In genomic region chr9:4861145-4861544, GRCh38 we compare ENCODE assay signal across 19 cellular contexts.
DNase-seq lines count a peak whose midpoint lies in the region; ATAC-seq, FAIRE-seq and TF ChIP-seq lines count a peak whose summit lies in the region.
"Had no signal": no experiment of that assay in that cellular context is flagged by ENCODE, and none has a peak within 500 bp of the region (broad histone marks: within the 10 kb centered on the region; RNA-seq: fewer than 3 reads in every experiment).

No MANE protein-coding gene starts in this region.

- 73% methylated on average over 2 of the region's 2 CpGs for WGBS in hepatocyte (ENCODE audit: low lambda C conversion rate, missing lambda C conversion rate)

- peak; percentile 22 for ATAC-seq in upper lobe of right lung
- ATAC-seq in activated CD8-positive, alpha-beta T cell treated with anti-CD3 and anti-CD28 coated beads, Interleukin-2, amount 10 ng/mL, durations not matched to agents 7 days and 5 days, result no peak
- ATAC-seq: GM12878 had no signal

- peaks cover 3 to 13% (median 3%) of the 10 kb centered on the region in 3 donors for H3K4me1 Mint-ChIP-seq in CD8-positive, alpha-beta memory T cell
- peaks cover 30% of the 10 kb centered on the region for H3K4me1 Mint-ChIP-seq in MCF 10A (ENCODE audit: insufficient read depth, unreplicated experiment)
- peaks cover 42% of the 10 kb centered on the region for H3K4me1 Mint-ChIP-seq in T-helper 2 cell treated with Interferon-gamma antibody and Interleukin-4, amounts not matched to agents 5 μg/mL and 100 μg/mL, for 36 hours (ENCODE audit: low read depth)
- peaks cover 23% of the 10 kb centered on the region for H3K4me1 Mint-ChIP-seq in activated CD8-positive, alpha-beta T cell treated with anti-CD3 and anti-CD28 coated beads, Interleukin-2, amount 10 ng/mL, durations not matched to agents 7 days and 5 days (ENCODE audit: low read depth)

- no peak overlapping the region for H3K4me3 ChIP-seq in CD8-positive, alpha-beta memory T cell (ENCODE audit: low read length)
- H3K4me3 ChIP-seq in bronchial epithelial cell (ENCODE audit: low read depth, low read length) (no peak overlapping the region), hepatocyte (no peak overlapping the region), upper lobe of right lung (no peak overlapping the region)
- H3K4me3 ChIP-seq: BLaER1, GM12878, GM23248, HAP-1 had no signal

- H3K9me3 Mint-ChIP-seq in CD8-positive, alpha-beta memory T cell, result no peaks in the 10 kb centered on the region
- H3K9me3 Mint-ChIP-seq in MCF 10A (ENCODE audit: unreplicated experiment), result no peaks in the 10 kb centered on the region
- H3K9me3 Mint-ChIP-seq in T-helper 2 cell treated with Interferon-gamma antibody and Interleukin-4, amounts not matched to agents 5 μg/mL and 100 μg/mL, for 36 hours, result no peaks in the 10 kb centered on the region
- no peaks in the 10 kb centered on the region for H3K9me3 Mint-ChIP-seq in activated CD8-positive, alpha-beta T cell treated with anti-CD3 and anti-CD28 coated beads, Interleukin-2, amount 10 ng/mL, durations not matched to agents 7 days and 5 days (ENCODE audit: insufficient read depth)
- H3K9me3 Mint-ChIP-seq: CD14-positive monocyte had no signal

- BruUV-seq in MCF 10A (replicated peaks; lab: Mats Ljungman, UMichigan), result no TSS peak

- H3K4me1 ChIP-seq in CD8-positive, alpha-beta memory T cell (ENCODE audit: insufficient read depth, low read length), result no peaks in the 10 kb centered on the region
- peaks cover 11% of the 10 kb centered on the region for H3K4me1 ChIP-seq in hepatocyte (ENCODE audit: insufficient read depth)
- no peaks in the 10 kb centered on the region for H3K4me1 ChIP-seq in upper lobe of right lung
- H3K4me1 ChIP-seq: BLaER1 had no signal

- no peak overlapping the region for H3K27ac Mint-ChIP-seq in CD8-positive, alpha-beta memory T cell
- no peak overlapping the region for H3K27ac Mint-ChIP-seq in MCF 10A (ENCODE audit: low read depth, unreplicated experiment)
- H3K27ac Mint-ChIP-seq in T-helper 2 cell treated with Interferon-gamma antibody and Interleukin-4, amounts not matched to agents 5 μg/mL and 100 μg/mL, for 36 hours, result no peak overlapping the region
- H3K27ac Mint-ChIP-seq in activated CD8-positive, alpha-beta T cell treated with anti-CD3 and anti-CD28 coated beads, Interleukin-2, amount 10 ng/mL, durations not matched to agents 7 days and 5 days, result no peak overlapping the region
- H3K27ac Mint-ChIP-seq: CD4-positive, alpha-beta memory T cell had no signal

- FAIRE-seq in bronchial epithelial cell (lab: Jason Lieb, UNC), result no peak

- TF ChIP-seq CTCF in bronchial epithelial cell (IDR thresholded peaks at IDR 0.05; ENCODE audit: insufficient read depth, low read length, severe bottlenecking), result no peak
- no peak for TF ChIP-seq CTCF in hepatocyte (IDR thresholded peaks at IDR 0.05; ENCODE audit: poor library complexity)
- no peak for TF ChIP-seq CTCF in upper lobe of right lung (IDR thresholded peaks at IDR 0.05)
- no peak for TF ChIP-seq CTCF in MCF 10A (IDR thresholded peaks at IDR 0.05; ENCODE audit: unreplicated experiment)

- H4K20me1 ChIP-seq in hepatocyte (ENCODE audit: insufficient read depth, poor library complexity, severe bottlenecking), result no peaks in the 10 kb centered on the region
- H4K20me1 ChIP-seq: BLaER1 had no signal

- no peaks in the 10 kb centered on the region for H3K9me3 ChIP-seq in CD8-positive, alpha-beta memory T cell (ENCODE audit: low read length)
- H3K9me3 ChIP-seq in hepatocyte (ENCODE audit: low read depth) (no peaks in the 10 kb centered on the region), upper lobe of right lung (no peaks in the 10 kb centered on the region)
- H3K9me3 ChIP-seq: HAP-1 had no signal

- H3K4me3 Mint-ChIP-seq in CD8-positive, alpha-beta memory T cell, result no peak overlapping the region
- no peak overlapping the region for H3K4me3 Mint-ChIP-seq in MCF 10A (ENCODE audit: unreplicated experiment)
- H3K4me3 Mint-ChIP-seq in T-helper 2 cell treated with Interferon-gamma antibody and Interleukin-4, amounts not matched to agents 5 μg/mL and 100 μg/mL, for 36 hours, result no peak overlapping the region
- H3K4me3 Mint-ChIP-seq in activated CD8-positive, alpha-beta T cell treated with anti-CD3 and anti-CD28 coated beads, Interleukin-2, amount 10 ng/mL, durations not matched to agents 7 days and 5 days, result no peak overlapping the region
- H3K4me3 Mint-ChIP-seq: CD14-positive monocyte; CD4-positive, alpha-beta memory T cell had no signal

- no peaks in the 10 kb centered on the region for H3K27me3 ChIP-seq in CD8-positive, alpha-beta memory T cell (ENCODE audit: insufficient read depth, low read length, poor library complexity, severe bottlenecking)
- H3K27me3 ChIP-seq in bronchial epithelial cell (ENCODE audit: control insufficient read depth, insufficient read depth, low read length), result no peaks in the 10 kb centered on the region
- H3K27me3 ChIP-seq in hepatocyte, result no peaks in the 10 kb centered on the region
- no peaks in the 10 kb centered on the region for H3K27me3 ChIP-seq in upper lobe of right lung
- H3K27me3 ChIP-seq: BLaER1 had no signal

- POLR2A ChIA-PET in CD8-positive, alpha-beta memory T cell (lab: Charles Lee), result no interaction called here
- POLR2A ChIA-PET in MCF 10A (lab: Yijun Ruan, JAX), result interaction anchor here (0.6 to 1.1 kb wide), 2 partner anchors 38 to 67 kb away, joined by 3 to 5 read pairs; no protein-coding TSS in a partner anchor
- POLR2A ChIA-PET in activated CD8-positive, alpha-beta T cell treated with anti-CD3 and anti-CD28 coated beads, Interleukin-2, amount 10 ng/mL, durations not matched to agents 7 days and 5 days (lab: Charles Lee), result no interaction called here

- no peaks in the 10 kb centered on the region for H3K9me2 ChIP-seq in hepatocyte (replicated peaks; ENCODE audit: insufficient read depth)

- H3K36me3 ChIP-seq in CD8-positive, alpha-beta memory T cell (ENCODE audit: insufficient read depth, low read length), result peaks cover 8% of the 10 kb centered on the region
- H3K36me3 ChIP-seq in bronchial epithelial cell (ENCODE audit: control insufficient read depth, insufficient read depth, low read length) (peaks cover 5% of the 10 kb centered on the region), hepatocyte (replicated peaks; ENCODE audit: insufficient read depth, low read depth) (no peaks in the 10 kb centered on the region), upper lobe of right lung (peaks cover 14% of the 10 kb centered on the region)

- peaks cover 23 to 63% (median 29%) of the 10 kb centered on the region in 3 donors for H3K36me3 Mint-ChIP-seq in CD8-positive, alpha-beta memory T cell
- peaks cover 45% of the 10 kb centered on the region for H3K36me3 Mint-ChIP-seq in MCF 10A (ENCODE audit: insufficient read depth, unreplicated experiment)
- H3K36me3 Mint-ChIP-seq in T-helper 2 cell treated with Interferon-gamma antibody and Interleukin-4, amounts not matched to agents 5 μg/mL and 100 μg/mL, for 36 hours (ENCODE audit: low read depth), result peaks cover 60% of the 10 kb centered on the region
- H3K36me3 Mint-ChIP-seq in activated CD8-positive, alpha-beta T cell treated with anti-CD3 and anti-CD28 coated beads, Interleukin-2, amount 10 ng/mL, durations not matched to agents 7 days and 5 days (ENCODE audit: low read depth), result peaks cover 36% of the 10 kb centered on the region

- no peaks in the 10 kb centered on the region for H3K79me2 ChIP-seq in hepatocyte

- H2AFZ ChIP-seq in hepatocyte, result no peak overlapping the region
- H2AFZ ChIP-seq: GM23248 had no signal

- H3K4me2 ChIP-seq in hepatocyte, result no peak overlapping the region
- H3K4me2 ChIP-seq: BLaER1 had no signal

- CTCF ChIA-PET in CD8-positive, alpha-beta memory T cell (lab: Charles Lee), result no interaction called here
- CTCF ChIA-PET in MCF 10A (lab: Yijun Ruan, JAX), result interaction anchor here (0.8 to 4.9 kb wide), 6 partner anchors 11 to 127 kb away, joined by 3 to 28 read pairs (median 6); no protein-coding TSS in a partner anchor
- CTCF ChIA-PET in activated CD8-positive, alpha-beta T cell treated with anti-CD3 and anti-CD28 coated beads, Interleukin-2, amount 10 ng/mL, durations not matched to agents 7 days and 5 days (lab: Charles Lee), result no interaction called here

- H3K27ac ChIP-seq in CD8-positive, alpha-beta memory T cell (ENCODE audit: low read depth, low read length), result peak overlapping the region; percentile 38
- H3K27ac ChIP-seq in hepatocyte, result peak overlapping the region; percentile 74
- no peak overlapping the region for H3K27ac ChIP-seq in upper lobe of right lung
- H3K27ac ChIP-seq: BLaER1, GM23248 had no signal

- intact Hi-C loops in upper lobe of right lung (cut with DNase I), result no loop called here
- intact Hi-C loops in MCF 10A (cut with micrococcal nuclease), result loop anchor here (5.0 kb wide), 1 partner anchor 61 kb away; no protein-coding TSS in a partner anchor

- DNase-seq in CD8-positive, alpha-beta memory T cell, result no peak
- DNase-seq in bronchial epithelial cell (ENCODE audit: low read depth) (peak; percentile 61), hepatocyte (ENCODE audit: low spot score) (no peak), upper lobe of right lung (no peak), MCF 10A (ENCODE audit: unreplicated experiment) (no peak)
- DNase-seq in T-helper 2 cell treated with Interferon-gamma antibody and Interleukin-4, amounts not matched to agents 5 μg/mL and 100 μg/mL, for 36 hours (ENCODE audit: low spot score), result no peak
- DNase-seq in activated CD8-positive, alpha-beta T cell treated with anti-CD3 and anti-CD28 coated beads, Interleukin-2, amount 10 ng/mL, durations not matched to agents 7 days and 5 days, result no peak
- DNase-seq: 8988T; CD4-positive, alpha-beta memory T cell; COR-L47; DMS 273 treated with DMSO at 0.1 percent for 48 hours; DMS53; DND-41; EL; GM23248 had no signal

- no peaks in the 10 kb centered on the region for H3K27me3 Mint-ChIP-seq in CD8-positive, alpha-beta memory T cell
- H3K27me3 Mint-ChIP-seq in MCF 10A (ENCODE audit: insufficient read depth, unreplicated experiment), result no peaks in the 10 kb centered on the region
- H3K27me3 Mint-ChIP-seq in T-helper 2 cell treated with Interferon-gamma antibody and Interleukin-4, amounts not matched to agents 5 μg/mL and 100 μg/mL, for 36 hours (ENCODE audit: low read depth), result no peaks in the 10 kb centered on the region
- H3K27me3 Mint-ChIP-seq in activated CD8-positive, alpha-beta T cell treated with anti-CD3 and anti-CD28 coated beads, Interleukin-2, amount 10 ng/mL, durations not matched to agents 7 days and 5 days (ENCODE audit: low read depth), result no peaks in the 10 kb centered on the region
- H3K27me3 Mint-ChIP-seq: CD4-positive, alpha-beta memory T cell had no signal
